Comparison of ENCODE assay signal across 8 cellular contexts in the genomic region with DNA sequence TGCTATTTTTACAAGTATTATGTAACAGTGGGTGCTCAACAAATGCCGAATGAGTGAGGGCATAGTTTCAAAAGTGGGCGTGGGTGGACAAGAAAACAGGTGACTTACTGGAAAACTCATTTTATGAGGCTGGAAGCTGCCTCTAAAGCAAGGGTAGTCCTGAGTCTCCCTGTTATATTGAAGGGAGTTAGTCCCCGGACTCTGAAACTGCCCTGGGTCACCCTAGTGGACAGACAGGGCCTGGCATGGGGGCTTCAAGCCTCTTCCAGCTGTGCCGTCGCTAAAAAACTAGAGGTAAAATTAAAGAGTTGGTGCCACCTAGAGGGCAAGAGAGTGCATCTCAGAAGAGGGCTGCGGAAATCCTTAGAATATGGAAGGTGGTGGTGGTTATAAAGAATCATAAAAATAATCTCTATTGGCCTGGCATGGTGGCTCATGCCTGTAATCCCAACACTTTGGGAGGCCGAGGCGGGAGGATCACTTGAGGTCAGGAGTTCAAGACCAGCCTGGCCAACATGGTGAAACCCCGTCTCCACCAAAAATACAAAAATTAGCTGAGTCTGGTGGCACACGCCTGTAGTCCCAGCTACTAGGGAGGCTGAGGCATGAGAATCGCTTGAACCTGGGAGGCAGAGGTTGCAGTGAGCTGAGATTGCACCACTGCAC. TPM values are rescaled to one million over a fixed set of nuclear protein-coding genes. Genes with fewer than 3 reads are reported as not detected.
DNase-seq lines count a peak whose midpoint lies in the region; ATAC-seq, FAIRE-seq and TF ChIP-seq lines count a peak whose summit lies in the region.
"Not testable (repeated sequence)": the region's sequence is repeated elsewhere in the genome, so short reads cannot be mapped to it uniquely, and the experiment has no call there.

No MANE protein-coding gene starts in this region.

- ATAC-seq in GM18873 (IDR thresholded peaks at IDR 0.05; ENCODE audit: low FRiP score, unreplicated experiment) = peak; percentile 50
- ATAC-seq in HG03565 (IDR thresholded peaks at IDR 0.05; ENCODE audit: unreplicated experiment) = peak; percentile 42

- H3K36me3 ChIP-seq in keratinocyte (ENCODE audit: control insufficient read depth in 2 of 2, extremely low read depth in 1 of 2, insufficient read depth in 2 of 2, low read length in 2 of 2) = not testable (repeated sequence)

- peak; percentile 65 to 97 (median 78) for TF ChIP-seq CTCF in keratinocyte (optimal IDR thresholded peaks at IDR 0.05 in 1 of 3, IDR thresholded peaks at IDR 0.05 in 1 of 3, conservative IDR thresholded peaks at IDR 0.05 in 1 of 3; ENCODE audit: extremely low read depth in 1 of 3, insufficient read depth in 2 of 3, low read length in 3 of 3)

- not testable (repeated sequence) for H3K9me3 ChIP-seq in keratinocyte (ENCODE audit: control insufficient read depth, low read depth, low read length)

- peak overlapping the region; percentile 57 for H3K4me2 ChIP-seq in keratinocyte (ENCODE audit: control insufficient read depth, extremely low read depth, insufficient read depth, low read depth, low read length)

- not testable (repeated sequence) for H3K4me3 ChIP-seq in keratinocyte (ENCODE audit: control insufficient read depth in 2 of 3, extremely low read depth in 1 of 3, insufficient read depth in 2 of 3, low read depth in 1 of 3, low read length in 3 of 3)

- not testable (repeated sequence) for H3K27ac ChIP-seq in caudate nucleus (ENCODE audit: low read depth, low read length)
- peak overlapping the region; percentile 50 for H3K27ac ChIP-seq in keratinocyte (ENCODE audit: control insufficient read depth, insufficient read depth, low read length)

- H4K20me1 ChIP-seq in keratinocyte (ENCODE audit: control insufficient read depth, extremely low read depth, insufficient read depth, low read length) = not testable (repeated sequence)

- peaks cover 23% of the 10 kb centered on the region for H3K4me1 ChIP-seq in keratinocyte (ENCODE audit: control insufficient read depth, extremely low read depth, insufficient read depth, low read length)

- peak overlapping the region; percentile 31 for H3K9ac ChIP-seq in keratinocyte (ENCODE audit: control insufficient read depth, extremely low read depth, insufficient read depth, low read length)

- DNase-seq in AG08395 (ENCODE audit: low spot score) = peak; percentile 93
- DNase-seq in NCI-H526 treated with DMSO at 0.1 percent for 48 hours (lab: John Stamatoyannopoulos, UW) = peak; percentile 85
- DNase-seq in activated CD4-positive, alpha-beta T cell treated with anti-CD3 and anti-CD28 coated beads for 1 hour = peak; percentile 51
- DNase-seq in caudate nucleus (lab: John Stamatoyannopoulos, UW) = peak in 51 of 61 donors; percentile 7 to 79 (median 47)
- DNase-seq in keratinocyte (ENCODE audit: low read depth, low spot score) = peak; percentile 59
- peak; percentile 76 for DNase-seq in smooth muscle cell of the brain vasculature (ENCODE audit: low read depth, low spot score)

- dilution Hi-C loops in keratinocyte (cut with MboI; ENCODE audit: extremely low pct_ligation_motif_present, low sequenced_read_pairs) = not testable (repeated sequence)

- H3K79me2 ChIP-seq in keratinocyte (ENCODE audit: control insufficient read depth, insufficient read depth, low read length) = peaks cover 25% of the 10 kb centered on the region

- not testable (repeated sequence) for H2AFZ ChIP-seq in keratinocyte (ENCODE audit: control insufficient read depth, low read length)

- not testable (repeated sequence) for FAIRE-seq in keratinocyte (lab: Jason Lieb, UNC)

- not testable (repeated sequence) for H3K27me3 ChIP-seq in keratinocyte (ENCODE audit: control insufficient read depth, extremely low read depth, insufficient read depth, low read length)

- H3K9me1 ChIP-seq in keratinocyte (ENCODE audit: control insufficient read depth, extremely low read depth, insufficient read depth, low read length) = not testable (repeated sequence)

RNA-seq across cellular contexts. Expression of gene COPG1, which starts 3.6 kb away (rescaled TPM):
- polyA plus RNA-seq in keratinocyte = 58.5 to 135 TPM (median 65.5 TPM) in 3 replicates
- polyA plus RNA-seq in keratinocyte (2011; ENCODE audit: low read depth) = 64.3 TPM
- 68.1 and 68.9 TPM in 2 replicates for polyA plus RNA-seq in keratinocyte (2011; cell fraction: cytosol; rRNA removed)
- polyA plus RNA-seq in keratinocyte (2011; cell fraction: nucleus; rRNA removed) = 102 and 125 TPM in 2 replicates
- 91.1 and 126 TPM in 2 replicates for polyA plus RNA-seq in keratinocyte (2012; ENCODE audit: low replicate concordance)
- polyA minus RNA-seq in keratinocyte = 153 to 219 TPM (median 195 TPM) in 3 replicates
- 110 TPM for polyA minus RNA-seq in keratinocyte (2011; cell fraction: cytosol; rRNA and poly(A)+ RNA removed)
- 80.5 and 113 TPM in 2 replicates for polyA minus RNA-seq in keratinocyte (2011; cell fraction: nucleus; rRNA and poly(A)+ RNA removed)

RNA-seq across cellular contexts. Expression of gene HMCES, which starts 32.9 kb away (rescaled TPM):
- 36.4 to 66.4 TPM (median 54.6 TPM) in 3 replicates for polyA plus RNA-seq in keratinocyte
- polyA plus RNA-seq in keratinocyte (2011; ENCODE audit: low read depth) = 11.3 TPM
- polyA plus RNA-seq in keratinocyte (2011; cell fraction: cytosol; rRNA removed) = 39.0 and 41.1 TPM in 2 replicates
- polyA plus RNA-seq in keratinocyte (2011; cell fraction: nucleus; rRNA removed) = 43.9 and 45.5 TPM in 2 replicates
- polyA plus RNA-seq in keratinocyte (2012; ENCODE audit: low replicate concordance) = 39.9 and 63.3 TPM in 2 replicates
- polyA minus RNA-seq in keratinocyte = 16.7 to 31.2 TPM (median 27.3 TPM) in 3 replicates
- polyA minus RNA-seq in keratinocyte (2011; cell fraction: cytosol; rRNA and poly(A)+ RNA removed) = 22.1 TPM
- polyA minus RNA-seq in keratinocyte (2011; cell fraction: nucleus; rRNA and poly(A)+ RNA removed) = 8.9 and 21.1 TPM in 2 replicates
